29 cellular contexts compared by ENCODE assay signal in the genomic region with DNA sequence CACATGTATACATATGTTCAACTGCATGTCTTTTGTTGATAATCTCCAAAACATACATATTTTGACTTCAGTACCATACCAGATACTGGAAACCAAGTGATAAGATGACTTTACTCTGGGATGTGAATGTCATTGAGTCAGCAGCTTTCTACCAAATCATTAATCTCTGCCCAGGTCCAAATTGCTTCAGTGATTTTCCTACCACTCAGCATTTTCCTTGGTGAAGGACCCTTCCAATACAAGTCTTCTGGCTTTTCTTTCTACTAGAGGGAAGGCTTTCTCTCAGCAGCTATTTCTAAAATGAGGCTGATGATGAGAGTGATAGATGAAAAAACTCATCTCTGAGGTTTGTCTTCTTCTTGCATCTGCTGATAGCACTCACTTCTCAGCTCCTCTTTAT.
"Had no signal": no experiment of that assay in that cellular context is flagged by ENCODE, and none has a peak within 500 bp of the region (broad histone marks: within the 10 kb centered on the region; RNA-seq: fewer than 3 reads in every experiment).

No MANE protein-coding gene starts in this region.

- H3K27me3 ChIP-seq: colonic mucosa, dorsolateral prefrontal cortex, esophagus muscularis mucosa, esophagus squamous epithelium, foreskin keratinocyte, gastrocnemius medialis, gastroesophageal sphincter, heart left ventricle, heart right ventricle had no signal

- H3K4me1 ChIP-seq: colonic mucosa, esophagus squamous epithelium, foreskin keratinocyte, heart left ventricle, heart right ventricle had no signal

- H3K9me3 ChIP-seq: colonic mucosa, esophagus muscularis mucosa, esophagus squamous epithelium, gastrocnemius medialis, gastroesophageal sphincter, heart left ventricle, heart right ventricle had no signal

- H3K4me3 Mint-ChIP-seq: dendritic cell treated with granulocyte-macrophage colony-stimulating factor and Interleukin-4, amounts not matched to agents 40 ng/mL and 50 ng/mL, for 4 days; effector memory CD8-positive, alpha-beta T cell; endodermal cell had no signal

- H3K27ac ChIP-seq: colonic mucosa, coronary artery, dorsolateral prefrontal cortex, epithelial cell of prostate, esophagus muscularis mucosa, esophagus squamous epithelium, foreskin keratinocyte, gastrocnemius medialis, gastroesophageal sphincter, heart left ventricle, heart right ventricle had no signal

- H3K4me1 Mint-ChIP-seq: endodermal cell had no signal

- H3K27me3 Mint-ChIP-seq: dendritic cell treated with granulocyte-macrophage colony-stimulating factor and Interleukin-4, amounts not matched to agents 40 ng/mL and 50 ng/mL, for 4 days; effector memory CD8-positive, alpha-beta T cell had no signal

- H3K36me3 ChIP-seq: colonic mucosa, esophagus muscularis mucosa, esophagus squamous epithelium, gastrocnemius medialis, gastroesophageal sphincter, heart left ventricle, heart right ventricle had no signal

- FAIRE-seq: colon, endometrium, endothelial cell of umbilical vein, frontal cortex had no signal

- H3K4me3 ChIP-seq: colonic mucosa, coronary artery, dorsolateral prefrontal cortex, esophagus muscularis mucosa, esophagus squamous epithelium, gastrocnemius medialis, gastroesophageal sphincter, heart left ventricle, heart right ventricle had no signal

- DNase-seq: colonic mucosa; cortex of kidney; dermis blood vessel endothelial cell; dorsolateral prefrontal cortex; effector CD4-positive, alpha-beta T cell; effector CD8-positive, alpha-beta T cell; effector memory CD4-positive, alpha-beta T cell; effector memory CD8-positive, alpha-beta T cell; endodermal cell; erythroblast; esophagus squamous epithelium; foreskin fibroblast; foreskin keratinocyte; foreskin melanocyte; gastrocnemius medialis; glutamatergic neuron; head of caudate nucleus; heart left ventricle; heart right ventricle had no signal

- ATAC-seq: effector memory CD8-positive, alpha-beta T cell; esophagus mucosa; gastrocnemius medialis; gastroesophageal sphincter; heart left ventricle; heart right ventricle had no signal

- H3K9me3 Mint-ChIP-seq: dendritic cell treated with granulocyte-macrophage colony-stimulating factor and Interleukin-4, amounts not matched to agents 40 ng/mL and 50 ng/mL, for 4 days; endodermal cell had no signal

- H3K27ac Mint-ChIP-seq: dendritic cell treated with granulocyte-macrophage colony-stimulating factor and Interleukin-4, amounts not matched to agents 40 ng/mL and 50 ng/mL, for 4 days; effector memory CD8-positive, alpha-beta T cell; endodermal cell had no signal
